ENCODE assay signal across 2 cellular contexts in genomic region chr10:21183025-21183424, GRCh38.
TF ChIP-seq lines count a peak whose summit lies in the region.

No MANE protein-coding gene starts in this region.

TF ChIP-seq in SK-N-SH, 30 proteins besides CTCF, POLR2A, EP300 and RAD21:
- TF ChIP-seq REST (IDR thresholded peaks at IDR 0.05; ENCODE audit: low read depth, low read length) (no peak), TCF12 (IDR thresholded peaks at IDR 0.05) (no peak), FOSL2 (IDR thresholded peaks at IDR 0.05; ENCODE audit: borderline replicate concordance, low read depth) (0 out of 2 replicates have a peak, but pooled peaks have one; percentile 9), GABPA (IDR thresholded peaks at IDR 0.05; ENCODE audit: low read depth) (no peak), POLR2AphosphoS5 (IDR thresholded peaks at IDR 0.05; ENCODE audit: low read depth, low read length) (no peak)

TF ChIP-seq in SK-N-SH treated with all-trans-retinoic acid at 6 μM for 48 hours, 23 proteins besides CTCF, POLR2A, EP300 and RAD21 (continued from another document):
- TF ChIP-seq TSHZ2 (CRISPR knock-in tag; IDR thresholded peaks at IDR 0.05) (no peak), GLIS3 (CRISPR knock-in tag; IDR thresholded peaks at IDR 0.05) (no peak), RARB (CRISPR knock-in tag; IDR thresholded peaks at IDR 0.05) (no peak), CSDC2 (CRISPR knock-in tag; IDR thresholded peaks at IDR 0.05) (no peak), ZNF8 (CRISPR knock-in tag; IDR thresholded peaks at IDR 0.05) (no peak)
